14 cellular contexts compared by ENCODE assay signal in the genomic region with DNA sequence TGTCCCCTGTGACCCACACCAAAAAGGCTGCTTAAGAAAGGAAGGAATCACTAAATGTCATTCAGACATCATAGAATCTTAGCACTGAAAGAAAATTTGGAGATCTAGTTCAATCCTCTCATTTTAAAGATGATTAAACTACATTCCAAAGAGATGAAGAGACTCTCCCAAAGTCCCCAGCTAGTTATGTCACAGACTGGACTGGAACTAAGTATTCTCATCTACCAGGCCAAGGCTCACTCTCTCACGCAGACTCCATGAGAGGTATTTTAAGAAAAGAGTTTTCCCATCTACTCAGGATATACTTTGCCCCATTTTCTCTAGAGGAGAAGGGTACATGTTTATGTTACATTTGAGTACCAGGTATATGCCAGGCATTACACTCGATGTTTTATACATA. TPM values are rescaled to one million over a fixed set of nuclear protein-coding genes. Genes with fewer than 3 reads are reported as not detected.
DNase-seq lines count a peak whose midpoint lies in the region; ATAC-seq, FAIRE-seq and TF ChIP-seq lines count a peak whose summit lies in the region.
"Had no signal": no experiment of that assay in that cellular context is flagged by ENCODE, and none has a peak within 500 bp of the region (broad histone marks: within the 10 kb centered on the region; RNA-seq: fewer than 3 reads in every experiment).

No MANE protein-coding gene starts in this region.

- no peak overlapping the region for H3K4me2 ChIP-seq in SK-N-SH
- H3K4me2 ChIP-seq in H1 (ENCODE audit: insufficient read depth in 1 of 2, low read depth in 2 of 2, low read length in 2 of 2), result no peak overlapping the region
- no peak overlapping the region for H3K4me2 ChIP-seq in HepG2 (ENCODE audit: low read depth, low read length)
- H3K4me2 ChIP-seq: KMS-11 had no signal

- H3K4me1 ChIP-seq in SK-N-SH (ENCODE audit: control insufficient read depth in 1 of 2, insufficient read depth in 2 of 2, low read depth in 1 of 2, low read length in 1 of 2), result no peaks in the 10 kb centered on the region
- H3K4me1 ChIP-seq in H1 (replicated peaks in 1 of 4; ENCODE audit: control insufficient read depth in 3 of 4, insufficient read depth in 4 of 4, low read length in 3 of 4), result no peaks in the 10 kb centered on the region
- H3K4me1 ChIP-seq in subcutaneous abdominal adipose tissue (ENCODE audit: control insufficient read depth in 5 of 5, insufficient read depth in 5 of 5, low read length in 5 of 5), result no peaks in the 10 kb centered on the region
- H3K4me1 ChIP-seq in HepG2 (ENCODE audit: insufficient read depth, low read length), result no peaks in the 10 kb centered on the region
- H3K4me1 ChIP-seq: Peyer's patch had no signal

- BruUV-seq in HepG2 (replicated peaks; lab: Mats Ljungman, UMichigan), result no TSS peak

- FAIRE-seq in H1 (lab: Jason Lieb, UNC) (no peak), HepG2 (lab: Jason Lieb, UNC) (no peak)

- no peak overlapping the region for H3K4ac ChIP-seq in H1 (replicated peaks; ENCODE audit: insufficient read length, low read depth, low read length)

- WGBS in SK-N-SH (ENCODE audit: low lambda C conversion rate), result 52% methylated on average over 2 of the region's 2 CpGs
- 80% methylated on average over 2 of the region's 2 CpGs; no CpG with 5 or more reads in 1 of the 2 experiments for WGBS in H1 (ENCODE audit: extremely low coverage in 1 of 2, insufficient coverage in 1 of 2, insufficient read length in 1 of 2, insufficient replicate concordance in 2 of 2, low coverage in 1 of 2, low lambda C conversion rate in 2 of 2, missing lambda C conversion rate in 1 of 2), 2 experiments
- 65% methylated on average over 2 of the region's 2 CpGs for WGBS in HepG2 (ENCODE audit: low lambda C conversion rate)

- H3K27me3 Mint-ChIP-seq in stimulated activated naive B cell treated with anti-CD40 and anti-IgM and Interleukin-4, amounts not matched to agents 10 μg/mL and 1 μg/mL and 100 μg/mL, for 72 hours, result peaks cover 0 to 10% of the 10 kb centered on the region in 2 donors

- H3K14ac ChIP-seq in H1 (ENCODE audit: insufficient read length), result no peak overlapping the region

- DNase-seq in GM03348 (ENCODE audit: low spot score) (peak; percentile 27), SK-N-SH (no peak), H1 (ENCODE audit: low read depth in 1 of 2, low spot score in 2 of 2) (no peak), HepG2 (ENCODE audit: low spot score) (no peak)
- DNase-seq in stimulated activated naive B cell treated with anti-CD40 and anti-IgM and Interleukin-4, amounts not matched to agents 10 μg/mL and 1 μg/mL and 100 μg/mL, for 72 hours, result no peak
- DNase-seq: Right ventricle myocardium superior had no signal

- H2BK15ac ChIP-seq in H1 (ENCODE audit: low read length), result no peak overlapping the region

- H2BK12ac ChIP-seq in H1 (ENCODE audit: low read depth, low read length), result no peak overlapping the region

- H3K79me1 ChIP-seq in H1 (ENCODE audit: low read depth, low read length), result no peaks in the 10 kb centered on the region

- TF ChIP-seq RAD21 in SK-N-SH (IDR thresholded peaks at IDR 0.05; ENCODE audit: low read length) (no peak), H1 (IDR thresholded peaks at IDR 0.05 in 1 of 2, conservative IDR thresholded peaks at IDR 0.05 in 1 of 2; ENCODE audit: low read depth in 2 of 2, low read length in 2 of 2) (no peak), HepG2 (CRISPR knock-in tag; IDR thresholded peaks at IDR 0.05) (no peak)

- H3K9me3 ChIP-seq in SK-N-SH, result no peaks in the 10 kb centered on the region
- no peaks in the 10 kb centered on the region for H3K9me3 ChIP-seq in H1 (ENCODE audit: insufficient read depth in 2 of 2, low read depth in 1 of 2, low read length in 1 of 2)
- no peaks in the 10 kb centered on the region for H3K9me3 ChIP-seq in subcutaneous abdominal adipose tissue (ENCODE audit: control insufficient read depth in 5 of 5, low read length in 5 of 5)
- H3K9me3 ChIP-seq in HepG2 (ENCODE audit: low read length), result no peaks in the 10 kb centered on the region
- H3K9me3 ChIP-seq: BLaER1 treated with 17β-estradiol and CSF1 and Interleukin-3, amounts not matched to agents 10 nM and 100 nM; HAP-1; Peyer's patch had no signal

- POLR2A ChIA-PET in SK-N-SH (lab: Yijun Ruan, JAX) (no interaction called here), H1 (lab: Charles Lee; ENCODE audit: partially characterized antibody) (no interaction called here), HepG2 (lab: Yijun Ruan, JAX) (no interaction called here)

- H3K36me3 ChIP-seq in SK-N-SH (replicated peaks in 1 of 2; ENCODE audit: control insufficient read depth in 1 of 2, insufficient read depth in 2 of 2, low read length in 1 of 2), result no peaks in the 10 kb centered on the region
- no peaks in the 10 kb centered on the region for H3K36me3 ChIP-seq in H1 (ENCODE audit: control insufficient read depth in 2 of 4, insufficient read depth in 4 of 4, low read length in 3 of 4)
- no peaks in the 10 kb centered on the region for H3K36me3 ChIP-seq in subcutaneous abdominal adipose tissue (ENCODE audit: control insufficient read depth in 5 of 5, insufficient read depth in 5 of 5, low read length in 5 of 5)
- no peaks in the 10 kb centered on the region for H3K36me3 ChIP-seq in HepG2 (replicated peaks in 1 of 2; ENCODE audit: control insufficient read depth in 1 of 2, insufficient read depth in 2 of 2, low read length in 2 of 2)
- H3K36me3 ChIP-seq: BLaER1 treated with 17β-estradiol and CSF1 and Interleukin-3, amounts not matched to agents 10 nM and 100 nM; HAP-1; Peyer's patch had no signal

- no peaks in the 10 kb centered on the region for H3K9me3 Mint-ChIP-seq in stimulated activated naive B cell treated with anti-CD40 and anti-IgM and Interleukin-4, amounts not matched to agents 10 μg/mL and 1 μg/mL and 100 μg/mL, for 72 hours

- no peak overlapping the region for H3K23ac ChIP-seq in H1 (ENCODE audit: insufficient read length)

- H3K4me1 Mint-ChIP-seq in stimulated activated naive B cell treated with anti-CD40 and anti-IgM and Interleukin-4, amounts not matched to agents 10 μg/mL and 1 μg/mL and 100 μg/mL, for 72 hours, result no peaks in the 10 kb centered on the region

- TF ChIP-seq POLR2A in H1 (IDR thresholded peaks at IDR 0.05; ENCODE audit: control extremely low read depth in 1 of 2, low read depth in 2 of 2, low read length in 2 of 2) (no peak), HepG2 (IDR thresholded peaks at IDR 0.05; ENCODE audit: insufficient read depth in 1 of 2, low read depth in 2 of 2, low read length in 2 of 2) (no peak)

- H3K18ac ChIP-seq in H1 (ENCODE audit: extremely low read depth, low read length), result no peak overlapping the region

- H3K56ac ChIP-seq in H1 (replicated peaks; ENCODE audit: insufficient read length, low read depth, low read length), result no peak overlapping the region

- H2BK5ac ChIP-seq in H1 (ENCODE audit: low read depth, low read length), result no peak overlapping the region

- no peak for TF ChIP-seq CTCF in SK-N-SH (IDR thresholded peaks at IDR 0.05)
- TF ChIP-seq CTCF in H1 (IDR thresholded peaks at IDR 0.05; ENCODE audit: control extremely low read depth in 1 of 3, insufficient read depth in 1 of 3, low read depth in 1 of 3, low read length in 3 of 3), result no peak
- TF ChIP-seq CTCF in HepG2 (CRISPR knock-in tag; IDR thresholded peaks at IDR 0.05), result no peak

- H3F3A ChIP-seq in SK-N-SH (replicated peaks; ENCODE audit: insufficient read depth), result no peaks in the 10 kb centered on the region

- no peaks in the 10 kb centered on the region for H3K23me2 ChIP-seq in H1 (ENCODE audit: low read depth, low read length)

- no peak overlapping the region for H3K27ac Mint-ChIP-seq in stimulated activated naive B cell treated with anti-CD40 and anti-IgM and Interleukin-4, amounts not matched to agents 10 μg/mL and 1 μg/mL and 100 μg/mL, for 72 hours

- no peak overlapping the region for H3K9ac ChIP-seq in SK-N-SH
- no peak overlapping the region for H3K9ac ChIP-seq in H1 (replicated peaks in 1 of 4; ENCODE audit: extremely low read depth in 1 of 4, low read depth in 3 of 4, low read length in 3 of 4)
- H3K9ac ChIP-seq in subcutaneous abdominal adipose tissue (ENCODE audit: low read length in 5 of 5), result no peak overlapping the region
- no peak overlapping the region for H3K9ac ChIP-seq in HepG2 (ENCODE audit: insufficient read depth, low read depth, low read length)
- H3K9ac ChIP-seq: KMS-11 had no signal

- H3K27me3 ChIP-seq in SK-N-SH (ENCODE audit: insufficient read depth), result no peaks in the 10 kb centered on the region
- no peaks in the 10 kb centered on the region for H3K27me3 ChIP-seq in H1 (replicated peaks in 1 of 4; ENCODE audit: control insufficient read depth in 3 of 4, extremely low read depth in 1 of 4, insufficient read depth in 3 of 4, low read length in 3 of 4)
- H3K27me3 ChIP-seq in subcutaneous abdominal adipose tissue (ENCODE audit: control insufficient read depth in 5 of 5, insufficient read depth in 4 of 5, low read length in 5 of 5), result no peaks in the 10 kb centered on the region
- H3K27me3 ChIP-seq in HepG2 (ENCODE audit: control insufficient read depth in 1 of 2, insufficient read depth in 2 of 2, low read length in 2 of 2), result no peaks in the 10 kb centered on the region
- H3K27me3 ChIP-seq: BLaER1 treated with 17β-estradiol and CSF1 and Interleukin-3, amounts not matched to agents 10 nM and 100 nM; Peyer's patch had no signal

- in situ Hi-C loops in HepG2 (cut with HindIII; ENCODE audit: extremely low pct_ligation_motif_present, low pct_unique_long_range_greater_than_20kb), result loop anchor here (10.0 kb wide), 2 partner anchors 170 to 310 kb away; a partner anchor contains a TSS

- no peak overlapping the region for H2AK5ac ChIP-seq in H1 (ENCODE audit: low read depth, low read length)

- no peak overlapping the region for H2BK120ac ChIP-seq in H1 (replicated peaks; ENCODE audit: low read depth, low read length)

- H3K36me3 Mint-ChIP-seq in stimulated activated naive B cell treated with anti-CD40 and anti-IgM and Interleukin-4, amounts not matched to agents 10 μg/mL and 1 μg/mL and 100 μg/mL, for 72 hours, result no peaks in the 10 kb centered on the region

- no peaks in the 10 kb centered on the region for H3K79me2 ChIP-seq in SK-N-SH (ENCODE audit: insufficient read depth)
- H3K79me2 ChIP-seq in H1 (ENCODE audit: control insufficient read depth in 1 of 2, insufficient read depth in 2 of 2, low read length in 2 of 2), result no peaks in the 10 kb centered on the region
- no peaks in the 10 kb centered on the region for H3K79me2 ChIP-seq in HepG2 (ENCODE audit: insufficient read depth, low read length)

- H4K91ac ChIP-seq in H1 (replicated peaks; ENCODE audit: insufficient read length, low read length), result no peak overlapping the region

- H4K8ac ChIP-seq in H1 (ENCODE audit: extremely low read depth, insufficient read depth, low read length), result no peak overlapping the region

- CTCF ChIA-PET in SK-N-SH (lab: Yijun Ruan, JAX) (interaction anchor here (0.6 to 1.1 kb wide), 2 partner anchors 10 to 232 kb away, joined by 3 read pairs; no protein-coding TSS in a partner anchor), H1 (lab: Charles Lee; ENCODE audit: partially characterized antibody) (interaction anchor here (0.6 to 3.5 kb wide), 6 partner anchors 16 to 334 kb away, joined by 3 to 22 read pairs (median 4); no protein-coding TSS in a partner anchor), HepG2 (lab: Yijun Ruan, JAX; ENCODE audit: low intra/inter-chr PET ratio, low total read pairs) (interaction anchor here (1.1 to 1.3 kb wide), 2 partner anchors 175 to 312 kb away, joined by 3 read pairs; no protein-coding TSS in a partner anchor)

- H3K4me3 ChIP-seq in SK-N-SH (ENCODE audit: low read depth in 2 of 2, low read length in 1 of 2) (no peak overlapping the region), H1 (ENCODE audit: extremely low read depth in 1 of 4, insufficient read depth in 2 of 4, low read depth in 3 of 4, low read length in 4 of 4) (no peak overlapping the region), subcutaneous abdominal adipose tissue (ENCODE audit: low read depth in 1 of 5, low read length in 5 of 5) (no peak overlapping the region), HepG2 (replicated peaks in 1 of 3; ENCODE audit: insufficient read depth in 1 of 3, low read depth in 2 of 3, low read length in 3 of 3) (no peak overlapping the region)
- H3K4me3 ChIP-seq: BLaER1 treated with 17β-estradiol and CSF1 and Interleukin-3, amounts not matched to agents 10 nM and 100 nM; HAP-1; Peyer's patch had no signal

- no peak overlapping the region for H3K4me3 Mint-ChIP-seq in stimulated activated naive B cell treated with anti-CD40 and anti-IgM and Interleukin-4, amounts not matched to agents 10 μg/mL and 1 μg/mL and 100 μg/mL, for 72 hours

- no peak for ATAC-seq in GM21576 (IDR thresholded peaks at IDR 0.05; ENCODE audit: unreplicated experiment)
- no peak for ATAC-seq in GM21619 (IDR thresholded peaks at IDR 0.05; ENCODE audit: unreplicated experiment)
- ATAC-seq in HepG2, result no peak
- no peak for ATAC-seq in stimulated activated naive B cell treated with anti-CD40 and anti-IgM and Interleukin-4, amounts not matched to agents 10 μg/mL and 1 μg/mL and 100 μg/mL, for 72 hours (replicated peaks)

- intact Hi-C loops in HepG2 (cut with micrococcal nuclease; ENCODE audit: unreplicated experiment), result no loop called here

- H3K27ac ChIP-seq in SK-N-SH (ENCODE audit: low read depth in 2 of 2, low read length in 1 of 2), result no peak overlapping the region
- H3K27ac ChIP-seq in H1 (ENCODE audit: low read depth, low read length), result no peak overlapping the region
- H3K27ac ChIP-seq in subcutaneous abdominal adipose tissue (ENCODE audit: low read depth, low read length), result peak overlapping the region; percentile 3
- H3K27ac ChIP-seq in HepG2 (ENCODE audit: extremely low read length, insufficient read depth, low read length), result no peak overlapping the region
- H3K27ac ChIP-seq: KMS-11, Peyer's patch had no signal

- H2AFZ ChIP-seq in SK-N-SH (ENCODE audit: low read depth) (peak overlapping the region; percentile 32; the same call in 1 of the 2 replicates), H1 (ENCODE audit: low read length) (0 out of 2 replicates have a peak overlapping the region, but pooled peaks have one; percentile 18), HepG2 (ENCODE audit: low read length) (no peak overlapping the region)

- no peaks in the 10 kb centered on the region for H3K9me2 ChIP-seq in SK-N-SH

- no peak for TF ChIP-seq EP300 in SK-N-SH (IDR thresholded peaks at IDR 0.05; ENCODE audit: borderline replicate concordance in 1 of 2, low read depth in 1 of 2, low read length in 1 of 2)
- TF ChIP-seq EP300 in H1 (IDR thresholded peaks at IDR 0.05; ENCODE audit: borderline replicate concordance in 1 of 2, low read depth in 2 of 2, low read length in 2 of 2), result no peak
- TF ChIP-seq EP300 in HepG2 (IDR thresholded peaks at IDR 0.05; ENCODE audit: low read depth in 2 of 2, low read length in 2 of 2), result no peak
- TF ChIP-seq EP300 in HepG2 (CRISPR knock-in tag; IDR thresholded peaks at IDR 0.05; ENCODE audit: borderline replicate concordance), result no peak

- H4K5ac ChIP-seq in H1 (ENCODE audit: insufficient read length, low read depth, low read length), result no peak overlapping the region

- no peaks in the 10 kb centered on the region for H4K20me1 ChIP-seq in SK-N-SH (ENCODE audit: insufficient read depth)
- no peaks in the 10 kb centered on the region for H4K20me1 ChIP-seq in H1 (replicated peaks in 1 of 2; ENCODE audit: control insufficient read depth in 1 of 2, insufficient read depth in 2 of 2, low read length in 2 of 2)
- H4K20me1 ChIP-seq in HepG2 (ENCODE audit: insufficient read depth, low read length), result peaks cover 3% of the 10 kb centered on the region; the same call in 1 of the 2 replicates
- H4K20me1 ChIP-seq: BLaER1 treated with 17β-estradiol and CSF1 and Interleukin-3, amounts not matched to agents 10 nM and 100 nM had no signal

- no peak overlapping the region for H2BK20ac ChIP-seq in H1 (ENCODE audit: low read length)

RNA-seq across cellular contexts. Expression of a gene that starts 6.9 kb away (rescaled TPM):
- polyA plus RNA-seq in SK-N-SH (2012; rRNA removed) (not detected in 2 replicates), H1 (2011; rRNA removed) (not detected in 2 replicates), HepG2 (2011; rRNA removed) (0.72 and 0.78 TPM in 2 replicates)
- polyA plus RNA-seq in SK-N-SH (2012; cell fraction: cytosol; rRNA removed), result 0.01 TPM in 1 of 2 replicates, not detected in the other
- polyA plus RNA-seq in SK-N-SH (2012; cell fraction: nucleus; rRNA removed), result not detected in 2 replicates
- total RNA-seq in H1 (2021; fragmentation: NEBNext Ultra II Directional; extraction: Animal tissue kit (Norgen Biotek cat#: 25700)), result not detected in 2 replicates
- not detected for polyA plus RNA-seq in H1 (2011; cell fraction: cytosol; rRNA removed)
- not detected for polyA plus RNA-seq in H1 (2011; cell fraction: nucleus; rRNA removed)
- polyA plus RNA-seq in H1 (2012, experiment 1 of 2), result not detected in 4 replicates
- not detected for polyA plus RNA-seq in H1 (2012, experiment 2 of 2)
- polyA plus RNA-seq in H1 (2013, experiment 1 of 2), result not detected
- not detected for polyA plus RNA-seq in H1 (2013, experiment 2 of 2)
- not detected in 2 replicates for polyA minus RNA-seq in H1 (2011; rRNA and poly(A)+ RNA removed)
- not detected for polyA minus RNA-seq in H1 (2011; cell fraction: cytosol; rRNA and poly(A)+ RNA removed)
- not detected for polyA minus RNA-seq in H1 (2011; cell fraction: nucleus; rRNA and poly(A)+ RNA removed)
- 1.2 and 1.9 TPM in 2 replicates for total RNA-seq in HepG2 (2016; rRNA removed; fragmentation: Illumina TruSeq; extraction: Trizol)
- 0.30 and 0.71 TPM in 2 replicates for total RNA-seq in HepG2 (2016; cell fraction: cytosol; rRNA removed; fragmentation: Illumina TruSeq; extraction: Trizol; ENCODE audit: low read depth)
- total RNA-seq in HepG2 (2016; cell fraction: insoluble cytoplasmic fraction; rRNA removed; fragmentation: Illumina TruSeq; extraction: Trizol), result 1.1 and 2.0 TPM in 2 replicates
- 1.8 TPM in 2 replicates for total RNA-seq in HepG2 (2016; cell fraction: membrane; rRNA removed; fragmentation: Illumina TruSeq; extraction: Trizol)
- 1.1 and 1.7 TPM in 2 replicates for total RNA-seq in HepG2 (2016; cell fraction: nucleus; rRNA removed; fragmentation: Illumina TruSeq; extraction: Trizol)
- polyA plus RNA-seq in HepG2 (2011; cell fraction: cytosol; rRNA removed), result 0.23 and 0.33 TPM in 2 replicates
- polyA plus RNA-seq in HepG2 (2011; cell fraction: nucleus; rRNA removed), result 0.48 and 0.61 TPM in 2 replicates
- 1.1 and 1.7 TPM in 2 replicates for polyA plus RNA-seq in HepG2 (2012)
- 0.83 and 1.1 TPM in 2 replicates for polyA plus RNA-seq in HepG2 (2016; cell fraction: cytosol; fragmentation: Illumina TruSeq; extraction: Trizol; ENCODE audit: low read depth)
- polyA plus RNA-seq in HepG2 (2016; cell fraction: insoluble cytoplasmic fraction; fragmentation: Illumina TruSeq; extraction: Trizol; ENCODE audit: low read depth), result 1.5 and 1.6 TPM in 2 replicates
- 1.3 and 1.4 TPM in 2 replicates for polyA plus RNA-seq in HepG2 (2016; cell fraction: membrane; fragmentation: Illumina TruSeq; extraction: Trizol; ENCODE audit: low read depth)
- 1.1 and 1.4 TPM in 2 replicates for polyA plus RNA-seq in HepG2 (2016; cell fraction: nucleus; fragmentation: Illumina TruSeq; extraction: Trizol; ENCODE audit: insufficient read depth, low read depth)
- 0.58 TPM in 1 of 2 replicates, not detected in the other for polyA minus RNA-seq in HepG2 (2011; rRNA and poly(A)+ RNA removed; ENCODE audit: low replicate concordance)
- 0.35 and 0.99 TPM in 2 replicates for polyA minus RNA-seq in HepG2 (2011; cell fraction: cytosol; rRNA and poly(A)+ RNA removed)
- 4.6 and 5.0 TPM in 2 replicates for polyA minus RNA-seq in HepG2 (2011; cell fraction: nucleus; rRNA and poly(A)+ RNA removed)
- total RNA-seq: Right ventricle myocardium superior had no signal
- polyA plus RNA-seq: AG04450 had no signal
